ENCODE assay signal across 1 cellular context in the genomic region with DNA sequence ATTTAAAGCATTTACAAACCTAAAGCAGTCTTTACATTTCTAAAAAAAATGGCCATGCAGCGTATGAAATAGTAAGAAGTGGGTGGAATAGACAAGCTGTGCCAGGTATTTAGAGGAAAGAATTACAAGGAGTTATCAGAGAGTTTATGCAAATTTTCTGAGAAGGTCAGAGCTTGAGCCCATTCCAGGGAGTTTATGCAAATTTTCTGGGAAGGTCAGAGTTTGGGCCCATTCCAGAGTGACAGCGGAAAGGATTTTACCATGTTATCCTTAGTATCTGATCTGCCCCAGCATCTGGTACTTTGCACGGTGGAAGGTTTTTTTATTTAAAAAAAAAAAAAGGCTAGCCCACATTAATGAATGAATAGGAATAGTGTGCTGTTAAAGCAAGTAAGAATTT.
TF ChIP-seq lines count a peak whose summit lies in the region.

No MANE protein-coding gene starts in this region.

TF ChIP-seq in SK-N-SH treated with all-trans-retinoic acid at 6 μM for 48 hours, 23 proteins besides CTCF, POLR2A, EP300 and RAD21 (continued from another document):
- TF ChIP-seq ZNF565 (CRISPR knock-in tag; conservative IDR thresholded peaks at IDR 0.05; ENCODE audit: low read depth) = no peak
- no peak for TF ChIP-seq CSDC2 (CRISPR knock-in tag; IDR thresholded peaks at IDR 0.05)
- no peak for TF ChIP-seq ARNTL (CRISPR knock-in tag; IDR thresholded peaks at IDR 0.05; ENCODE audit: borderline replicate concordance, low read depth)
- TF ChIP-seq RARB (CRISPR knock-in tag; IDR thresholded peaks at IDR 0.05) = no peak
- TF ChIP-seq, protein P1, sequence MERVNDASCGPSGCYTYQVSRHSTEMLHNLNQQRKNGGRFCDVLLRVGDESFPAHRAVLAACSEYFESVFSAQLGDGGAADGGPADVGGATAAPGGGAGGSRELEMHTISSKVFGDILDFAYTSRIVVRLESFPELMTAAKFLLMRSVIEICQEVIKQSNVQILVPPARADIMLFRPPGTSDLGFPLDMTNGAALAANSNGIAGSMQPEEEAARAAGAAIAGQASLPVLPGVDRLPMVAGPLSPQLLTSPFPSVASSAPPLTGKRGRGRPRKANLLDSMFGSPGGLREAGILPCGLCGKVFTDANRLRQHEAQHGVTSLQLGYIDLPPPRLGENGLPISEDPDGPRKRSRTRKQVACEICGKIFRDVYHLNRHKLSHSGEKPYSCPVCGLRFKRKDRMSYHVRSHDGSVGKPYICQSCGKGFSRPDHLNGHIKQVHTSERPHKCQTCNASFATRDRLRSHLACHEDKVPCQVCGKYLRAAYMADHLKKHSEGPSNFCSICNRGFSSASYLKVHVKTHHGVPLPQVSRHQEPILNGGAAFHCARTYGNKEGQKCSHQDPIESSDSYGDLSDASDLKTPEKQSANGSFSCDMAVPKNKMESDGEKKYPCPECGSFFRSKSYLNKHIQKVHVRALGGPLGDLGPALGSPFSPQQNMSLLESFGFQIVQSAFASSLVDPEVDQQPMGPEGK (CRISPR knock-in tag; IDR thresholded peaks at IDR 0.05; ENCODE audit: borderline replicate concordance) = no peak
- no peak for TF ChIP-seq PPARA (CRISPR knock-in tag; IDR thresholded peaks at IDR 0.05; ENCODE audit: borderline replicate concordance)
- TF ChIP-seq CREB5 (CRISPR knock-in tag; IDR thresholded peaks at IDR 0.05; ENCODE audit: low read depth) = no peak
TF ChIP-seq in SK-N-SH treated with all-trans-retinoic acid at 6 μM for 48 hours: peak in this region for 0.
